In genomic region chr1:225777058-225777582, GRCh38 we compare ENCODE assay signal across 8 cellular contexts. TPM values are rescaled to one million over a fixed set of nuclear protein-coding genes. Genes with fewer than 3 reads are reported as not detected.
DNase-seq lines count a peak whose midpoint lies in the region; ATAC-seq and TF ChIP-seq lines count a peak whose summit lies in the region.

No MANE protein-coding gene starts in this region.

- no peaks in the 10 kb centered on the region for H3K27me3 ChIP-seq in transverse colon

- peak; percentile 84 for DNase-seq in NCI-H345 treated with DMSO at 0.1 percent for 48 hours (lab: John Stamatoyannopoulos, UW; ENCODE audit: unreplicated experiment)
- DNase-seq in NCI-H345 (lab: John Stamatoyannopoulos, UW): no peak
- peak in 1 of 2 donors; percentile 40 for DNase-seq in left colon
- peak; percentile 25 for DNase-seq in transverse colon

- peak overlapping the region in 3 of 4 donors; percentile 51 to 77 (median 76) for H3K4me3 ChIP-seq in transverse colon

- H3K27ac ChIP-seq in transverse colon: peak overlapping the region; percentile 95 to 98 (median 97)

- H3K4me3 Mint-ChIP-seq in activated T-helper 17 cell treated with anti-CD3 and anti-CD28 coated beads, Interleukin-2, amount 50 U/mL, for 72 hours: no peak overlapping the region

- H3K9me3 ChIP-seq in transverse colon: no peaks in the 10 kb centered on the region

- TF ChIP-seq POLR2A in transverse colon (IDR thresholded peaks at IDR 0.05): no peak

- intact Hi-C loops in left colon (cut with DNase I, micrococcal nuclease) (loop anchor here in 1 of 2 donors (10.0 kb wide), 2 partner anchors 68 to 232 kb away; no protein-coding TSS in a partner anchor), transverse colon (cut with DNase I; ENCODE audit: low total_unique reads) (loop anchor here (5.0 to 10.0 kb wide), 5 partner anchors 35 to 222 kb away; partner anchors contain the start of genes ENAH and EPHX1)

- no peak for TF ChIP-seq EP300 in transverse colon (IDR thresholded peaks at IDR 0.05; ENCODE audit: low read depth)

- peaks cover 4 to 57% (median 45%) of the 10 kb centered on the region in 4 donors for H3K4me1 ChIP-seq in transverse colon

- no peaks in the 10 kb centered on the region for H3K36me3 ChIP-seq in transverse colon

- in situ Hi-C loops in transverse colon (cut with MboI; ENCODE audit: low pct_ligation_motif_present in 1 of 4, low pct_unique_long_range_greater_than_20kb in 1 of 4, low sequenced_read_pairs in 3 of 4): loop anchor here in 3 of 4 donors (10.0 to 25.0 kb wide), 3 partner anchors 135 to 292 kb away; partner anchors contain the start of gene PYCR2 (in 1 of the 3)

- H3K27ac Mint-ChIP-seq in activated T-helper 17 cell treated with anti-CD3 and anti-CD28 coated beads, Interleukin-2, amount 50 U/mL, for 72 hours: no peak overlapping the region

- no peak for TF ChIP-seq CTCF in transverse colon (IDR thresholded peaks at IDR 0.05)

- ATAC-seq in HG03108 (IDR thresholded peaks at IDR 0.05; ENCODE audit: unreplicated experiment) (peak; percentile 4), left colon (peak; percentile 8), HG03439 (IDR thresholded peaks at IDR 0.05; ENCODE audit: unreplicated experiment) (no peak), GM18861 (IDR thresholded peaks at IDR 0.05; ENCODE audit: unreplicated experiment) (no peak)
- peak; percentile 11 for ATAC-seq in activated T-helper 17 cell treated with anti-CD3 and anti-CD28 coated beads, Interleukin-2, amount 50 U/mL, for 72 hours (replicated peaks)

- H3K36me3 Mint-ChIP-seq in activated T-helper 17 cell treated with anti-CD3 and anti-CD28 coated beads, Interleukin-2, amount 50 U/mL, for 72 hours (ENCODE audit: low read depth): no peaks in the 10 kb centered on the region

- H3K4me1 Mint-ChIP-seq in activated T-helper 17 cell treated with anti-CD3 and anti-CD28 coated beads, Interleukin-2, amount 50 U/mL, for 72 hours: peaks cover 7% of the 10 kb centered on the region

- H3K9me3 Mint-ChIP-seq in activated T-helper 17 cell treated with anti-CD3 and anti-CD28 coated beads, Interleukin-2, amount 50 U/mL, for 72 hours: no peaks in the 10 kb centered on the region

- WGBS in transverse colon (ENCODE audit: low coverage in 1 of 2), 2 donors: 10 to 13% methylated on average over 14 to 18 of the region's 18 CpGs

- H3K27me3 Mint-ChIP-seq in activated T-helper 17 cell treated with anti-CD3 and anti-CD28 coated beads, Interleukin-2, amount 50 U/mL, for 72 hours: no peaks in the 10 kb centered on the region

RNA-seq across cellular contexts. Expression of gene SRP9, which starts 0.5 kb away (rescaled TPM):
- 100 to 1,000 TPM; 209 to 281 TPM for total RNA-seq in activated T-helper 17 cell treated with anti-CD3 and anti-CD28 coated beads, Interleukin-2, amount 50 U/mL, for 72 hours
- total RNA-seq in left colon: 100 to 1,000 TPM; 186 to 202 TPM
- total RNA-seq in transverse colon: 100 to 1,000 TPM in 2 of 4 donors, 10 to 100 TPM in 2; 42.3 to 208 (median 117) TPM

RNA-seq across cellular contexts. Expression of gene EPHX1, which starts 32.8 kb away (rescaled TPM):
- total RNA-seq in activated T-helper 17 cell treated with anti-CD3 and anti-CD28 coated beads, Interleukin-2, amount 50 U/mL, for 72 hours: 1 to 10 TPM; 1.5 to 1.7 TPM
- total RNA-seq in left colon: 10 to 100 TPM; 59.3 to 67.3 TPM
- total RNA-seq in transverse colon: 100 to 1,000 TPM in 1 of 4 donors, 10 to 100 TPM in 3; 56.9 to 114 (median 90.6) TPM

Comparison
In these comparisons a context has a peak if more than half of its experiments do, and no peak if none do; other contexts are left out.
1. ATAC-seq: peak in HG03108 (single experiment), activated T-helper 17 cell treated with anti-CD3 and anti-CD28 coated beads, Interleukin-2, amount 50 U/mL, for 72 hours (single experiment) and left colon (single experiment); none in HG03439 (single experiment) and GM18861 (single experiment).
2. RNA of gene EPHX1, which starts 32.8 kb away (total RNA-seq): 56.9 to 114 TPM in transverse colon and 59.3 to 67.3 TPM in left colon; 1.5 to 1.7 TPM in activated T-helper 17 cell treated with anti-CD3 and anti-CD28 coated beads, Interleukin-2, amount 50 U/mL, for 72 hours; every median in the first group is over 10 times any median in the second.